Comparison of ENCODE assay signal across 30 cellular contexts in the genomic region with DNA sequence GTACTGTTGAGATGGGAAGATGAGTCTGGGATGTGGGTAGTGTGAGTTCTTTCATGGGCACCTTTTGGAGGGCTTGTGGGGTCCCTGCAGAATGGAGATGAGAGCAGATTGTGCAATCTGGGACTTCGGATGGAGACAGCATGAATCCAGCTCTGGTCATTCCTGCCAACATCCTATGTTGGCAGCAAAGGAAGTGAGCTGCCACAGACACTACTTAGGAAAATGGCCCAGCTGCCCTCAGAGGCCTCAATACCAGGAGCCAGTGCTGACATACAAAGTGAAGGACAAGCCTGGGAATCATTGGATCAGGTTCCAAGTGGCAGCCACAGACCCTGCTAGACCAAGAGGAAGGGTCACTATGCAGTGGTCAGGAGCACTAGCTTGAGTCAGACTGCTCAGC.
"Had no signal": no experiment of that assay in that cellular context is flagged by ENCODE, and none has a peak within 500 bp of the region (broad histone marks: within the 10 kb centered on the region; RNA-seq: fewer than 3 reads in every experiment).

No MANE protein-coding gene starts in this region.

- DNase-seq: activated B cell treated with CpG ODN at 0.5 μM for 24 hours; activated CD4-positive, alpha-beta T cell treated with anti-CD3 and anti-CD28 coated beads for 48 hours; activated CD4-positive, alpha-beta T cell treated with anti-CD3 and anti-CD28 coated beads, Interleukin-2, amount 50 U/mL, for 1 hour; activated CD4-positive, alpha-beta T cell treated with anti-CD3 and anti-CD28 coated beads, Interleukin-2, amount 50 U/mL, for 48 hours; activated CD8-positive, alpha-beta memory T cell treated with anti-CD3 and anti-CD28 coated beads for 24 hours; activated CD8-positive, alpha-beta T cell treated with anti-CD3 and anti-CD28 coated beads for 36 hours; activated effector memory CD4-positive, alpha-beta T cell treated with anti-CD3 and anti-CD28 coated beads, Interleukin-2, amount 50 U/mL, for 16 hours; activated naive CD4-positive, alpha-beta T cell treated with anti-CD3 and anti-CD28 coated beads for 36 hours; activated naive CD8-positive, alpha-beta T cell treated with anti-CD3 and anti-CD28 coated beads for 36 hours; activated naive CD8-positive, alpha-beta T cell treated with anti-CD3 and anti-CD28 coated beads, Interleukin-2, amount 50 U/mL, for 24 hours; activated T-cell treated with anti-CD3 and anti-CD28 coated beads, Interleukin-2, amount 50 U/mL, for 4 hours; adrenal gland; amygdala; aorta; body of pancreas; cerebellar nuclear complex; cortex of kidney; dermis blood vessel endothelial cell; effector CD4-positive, alpha-beta T cell; effector memory CD8-positive, alpha-beta T cell; esophagus squamous epithelium; foreskin melanocyte; heart right ventricle; T-helper 1 cell; T-helper 17 cell; T1000; WERI-Rb-1 had no signal

- H3K27ac ChIP-seq: adrenal gland, body of pancreas, epithelial cell of prostate, esophagus squamous epithelium, gastroesophageal sphincter, heart right ventricle, WERI-Rb-1 had no signal

- ATAC-seq: activated CD4-positive, CD25-positive, alpha-beta regulatory T cell treated with anti-CD3 and anti-CD28 coated beads, Interleukin-2, amount 50 U/mL, for 24 hours; activated CD8-positive, alpha-beta T cell treated with anti-CD3 and anti-CD28 coated beads for 36 hours; activated naive CD8-positive, alpha-beta T cell treated with anti-CD3 and anti-CD28 coated beads, Interleukin-2, amount 50 U/mL, for 24 hours; activated T-cell treated with anti-CD3 and anti-CD28 coated beads, Interleukin-2, amount 50 U/mL, for 4 hours; body of pancreas; effector memory CD8-positive, alpha-beta T cell; gastroesophageal sphincter; heart right ventricle; T-helper 17 cell had no signal

- H3K4me3 ChIP-seq: adrenal gland, body of pancreas, esophagus squamous epithelium, gastroesophageal sphincter, heart right ventricle had no signal
